ENCODE assay signal across 8 cellular contexts in genomic region chr4:67282749-67283148, GRCh38.
"Had no signal": no experiment of that assay in that cellular context is flagged by ENCODE, and none has a peak within 500 bp of the region (broad histone marks: within the 10 kb centered on the region; RNA-seq: fewer than 3 reads in every experiment).

No MANE protein-coding gene starts in this region.

- H3K4me3 ChIP-seq: HAP-1 had no signal

- DNase-seq: GOT3, H7, HFFc6 had no signal

- H3K27ac ChIP-seq: HL-60 had no signal

- H3K4me1 Mint-ChIP-seq: IgD-negative memory B cell had no signal

- H3K36me3 ChIP-seq: HAP-1 had no signal

- H3K4me3 Mint-ChIP-seq: HFFc6, IgD-negative memory B cell had no signal

- H3K27me3 Mint-ChIP-seq: IgD-negative memory B cell had no signal

- ATAC-seq: HCT116, HepG2 had no signal

- H3K4me1 ChIP-seq: HAP-1 had no signal

- H3K9me3 ChIP-seq: HAP-1 had no signal

- H3K27ac Mint-ChIP-seq: HFFc6, IgD-negative memory B cell had no signal
